ENCODE assay signal across 8 cellular contexts in the genomic region with DNA sequence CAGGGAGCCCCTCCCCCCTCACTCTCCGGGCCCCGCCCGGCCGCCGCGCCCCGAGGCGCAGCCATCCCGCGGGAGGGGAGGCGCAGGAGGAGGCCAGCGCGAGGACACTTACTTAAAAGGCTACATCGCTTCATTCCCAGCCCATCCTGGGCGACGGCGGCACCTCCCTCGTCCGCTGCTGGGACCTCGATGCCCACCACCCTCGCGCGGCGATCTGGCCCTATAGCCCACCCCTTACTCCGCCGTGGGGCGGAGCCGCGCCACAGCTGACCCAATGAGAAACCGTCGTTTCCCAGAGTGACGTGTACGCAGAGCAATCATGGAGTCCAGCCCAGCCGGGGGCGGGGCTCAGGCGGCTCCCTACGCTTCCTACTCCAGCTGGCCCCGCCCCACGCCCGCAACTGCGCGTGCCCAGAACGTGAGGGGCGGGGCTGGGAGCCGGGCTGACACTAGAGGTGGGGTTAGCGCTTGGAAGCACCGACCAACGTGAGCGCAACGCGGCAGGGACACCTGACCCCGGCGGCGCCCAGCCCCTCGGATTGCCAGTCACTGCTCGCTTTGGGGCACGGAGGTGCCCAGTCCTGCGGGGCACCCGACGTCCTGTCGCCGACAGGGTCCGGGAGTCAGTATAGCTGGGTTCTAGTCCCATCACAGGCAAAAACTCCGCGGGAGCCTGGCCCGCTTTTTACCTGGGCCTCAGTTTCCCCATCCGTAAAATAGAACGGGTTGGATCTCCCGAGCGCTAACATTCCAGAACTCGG. TPM values are rescaled to one million over a fixed set of nuclear protein-coding genes. Genes with fewer than 3 reads are reported as not detected.
DNase-seq lines count a peak whose midpoint lies in the region; ATAC-seq, FAIRE-seq and TF ChIP-seq lines count a peak whose summit lies in the region.

A gene (minus strand): TSS at position 222 of the 761 bp plus-strand sequence. CDS start 16,165 bp downstream, outside the sequence.

- H3K4me1 ChIP-seq in psoas muscle: peaks cover 27% of the 10 kb centered on the region

- ATAC-seq in HG02885 (IDR thresholded peaks at IDR 0.05; ENCODE audit: poor library complexity, unreplicated experiment) (peak; percentile 97), T-helper 17 cell (peak; percentile 93), left ventricle myocardium superior (peak; percentile 93), psoas muscle (peak; percentile 91 to 96 (median 93))

- peak within 1 kb of the TSS; percentile 96 for H3K4me3 Mint-ChIP-seq in T-helper 17 cell

- peaks cover 0 to 3% (median 0%) of the 10 kb centered on the region in 3 donors for H3K27me3 ChIP-seq in psoas muscle (ENCODE audit: insufficient read depth in 3 of 3, low read length in 2 of 3)

- peak within 1 kb of the TSS; percentile 80 for H3K27ac Mint-ChIP-seq in T-helper 17 cell

- H3K27ac ChIP-seq in angular gyrus (ENCODE audit: low read depth, low read length) (peak within 1 kb of the TSS; percentile 66), psoas muscle (peak within 1 kb of the TSS; percentile 96)

- H3K36me3 ChIP-seq in psoas muscle (ENCODE audit: insufficient read depth in 1 of 2, low read depth in 1 of 2): no peaks in the 10 kb centered on the region

- WGBS in psoas muscle, 3 donors: 1% methylated on average over 47 to 71 of the region's 71 CpGs

- no peaks in the 10 kb centered on the region for H3K9me3 ChIP-seq in T-helper 17 cell (ENCODE audit: control insufficient read depth, low read length, poor library complexity, severe bottlenecking)
- no peaks in the 10 kb centered on the region for H3K9me3 ChIP-seq in psoas muscle

- TF ChIP-seq CTCF in psoas muscle (IDR thresholded peaks at IDR 0.05): no peak

- DNase-seq in NCI-H1694 treated with DMSO at 0.1 percent for 48 hours (lab: John Stamatoyannopoulos, UW) (peak; percentile 98), T-helper 17 cell (peak; percentile 98 to 99 (median 98)), left ventricle myocardium superior (peak; percentile 100), psoas muscle (peak; percentile 99), urothelium cell line (ENCODE audit: low spot score) (peak; percentile 98)

- peak; percentile 64 for TF ChIP-seq POLR2A in GM15510 (IDR thresholded peaks at IDR 0.05; ENCODE audit: borderline replicate concordance, extremely low read depth, insufficient read length)

- peak; percentile 70 for FAIRE-seq in urothelium cell line (lab: Jason Lieb, UNC)

- H3K27me3 Mint-ChIP-seq in T-helper 17 cell: peaks cover 9% of the 10 kb centered on the region

- H3K4me3 ChIP-seq in psoas muscle: peak within 1 kb of the TSS; percentile 99

- intact Hi-C loops in left ventricle myocardium superior (cut with micrococcal nuclease): no loop called here
- intact Hi-C loops in psoas muscle (cut with DNase I): loop anchor here in 1 of 2 donors (10.0 kb wide), 2 partner anchors 90 to 270 kb away; a partner anchor contains a TSS

- H3K4me1 Mint-ChIP-seq in T-helper 17 cell: peaks cover 25% of the 10 kb centered on the region

- peaks cover 2% of the 10 kb centered on the region for H3K36me3 Mint-ChIP-seq in T-helper 17 cell (ENCODE audit: low read depth)

RNA-seq across cellular contexts. Expression of the gene that starts here (rescaled TPM):
- total RNA-seq in T-helper 17 cell (10 to 100 TPM; 33.9 to 35.8 TPM), left ventricle myocardium superior (23.4 TPM), psoas muscle (10 to 100 TPM; 11.2 to 31.7 (median 18.8) TPM)
- 10 to 100 TPM in 2 of 3 donors, 1 to 10 TPM in 1; 6.3 to 43.3 (median 16.9) TPM for polyA plus RNA-seq in psoas muscle

Comparison
In these comparisons a context has a peak if more than half of its experiments do, and no peak if none do; other contexts are left out.
1. Peak in every context shown above with its lines: DNase-seq, ATAC-seq, H3K4me3 ChIP-seq and H3K27ac ChIP-seq.